ENCODE assay signal across 1 cellular context in genomic region chr2:86047575-86048382, GRCh38.
TF ChIP-seq lines count a peak whose summit lies in the region.

No MANE protein-coding gene starts in this region.

TF ChIP-seq in HepG2, 621 proteins besides CTCF, POLR2A, EP300 and RAD21:
- TF ChIP-seq ZNF749 (CRISPR knock-in tag; IDR thresholded peaks at IDR 0.05; ENCODE audit: borderline replicate concordance): no peak
- no peak for TF ChIP-seq ZNF850 (CRISPR knock-in tag; conservative IDR thresholded peaks at IDR 0.05)
- no peak for TF ChIP-seq XBP1 (CRISPR knock-in tag; IDR thresholded peaks at IDR 0.05)
- peak; percentile 69 for TF ChIP-seq RBM22 (optimal IDR thresholded peaks at IDR 0.05; ENCODE audit: low read length)
TF ChIP-seq in HepG2: peak in this region for 1.
